16 cellular contexts compared by ENCODE assay signal in genomic region chr2:121506621-121507020, GRCh38. TPM values are rescaled to one million over a fixed set of nuclear protein-coding genes. Genes with fewer than 3 reads are reported as not detected.
"Had no signal": no experiment of that assay in that cellular context is flagged by ENCODE, and none has a peak within 500 bp of the region (broad histone marks: within the 10 kb centered on the region; RNA-seq: fewer than 3 reads in every experiment).

No MANE protein-coding gene starts in this region.

- H3K4me1 Mint-ChIP-seq: activated naive CD4-positive, alpha-beta T cell treated with anti-CD3 and anti-CD28 coated beads, Interleukin-2, amount 10 ng/mL, durations not matched to agents 7 days and 5 days had no signal

- H3K27me3 Mint-ChIP-seq: activated naive CD4-positive, alpha-beta T cell treated with anti-CD3 and anti-CD28 coated beads, Interleukin-2, amount 10 ng/mL, durations not matched to agents 7 days and 5 days had no signal

- H3K9me3 ChIP-seq: body of pancreas, SJSA1, tibial artery had no signal

- FAIRE-seq: small intestine had no signal

- H3K4me3 Mint-ChIP-seq: activated naive CD4-positive, alpha-beta T cell treated with anti-CD3 and anti-CD28 coated beads, Interleukin-2, amount 10 ng/mL, durations not matched to agents 7 days and 5 days had no signal

- H3K4me3 ChIP-seq: body of pancreas, SJSA1, tibial artery had no signal

- H3K4me1 ChIP-seq: body of pancreas had no signal

- DNase-seq: activated CD4-positive, alpha-beta T cell treated with anti-CD3 and anti-CD28 coated beads for 4 hours; activated CD8-positive, alpha-beta memory T cell treated with anti-CD3 and anti-CD28 coated beads for 24 hours; activated naive CD4-positive, alpha-beta T cell treated with anti-CD3 and anti-CD28 coated beads, Interleukin-2, amount 10 ng/mL, durations not matched to agents 7 days and 5 days; body of pancreas; effector memory CD4-positive, alpha-beta T cell; erythroblast; hippocampal formation; left cardiac atrium; small intestine; SW 1271; tibial artery had no signal

- H3K27me3 ChIP-seq: body of pancreas, SJSA1, tibial artery had no signal

- ATAC-seq: body of pancreas, left cardiac atrium had no signal

- H3K9me3 Mint-ChIP-seq: activated naive CD4-positive, alpha-beta T cell treated with anti-CD3 and anti-CD28 coated beads, Interleukin-2, amount 10 ng/mL, durations not matched to agents 7 days and 5 days had no signal

- H3K27ac Mint-ChIP-seq: activated naive CD4-positive, alpha-beta T cell treated with anti-CD3 and anti-CD28 coated beads, Interleukin-2, amount 10 ng/mL, durations not matched to agents 7 days and 5 days had no signal

- H3K27ac ChIP-seq: body of pancreas, SJSA1, tibial artery, VCaP had no signal

RNA-seq across cellular contexts. Expression of gene RNU4ATAC, which starts 24.1 kb away (rescaled TPM):
- total RNA-seq: body of pancreas, mucosa of gallbladder, osteocyte, SJSA1 had no signal
- polyA plus RNA-seq: neural cell, small intestine had no signal
